8 cellular contexts compared by ENCODE assay signal in the genomic region with DNA sequence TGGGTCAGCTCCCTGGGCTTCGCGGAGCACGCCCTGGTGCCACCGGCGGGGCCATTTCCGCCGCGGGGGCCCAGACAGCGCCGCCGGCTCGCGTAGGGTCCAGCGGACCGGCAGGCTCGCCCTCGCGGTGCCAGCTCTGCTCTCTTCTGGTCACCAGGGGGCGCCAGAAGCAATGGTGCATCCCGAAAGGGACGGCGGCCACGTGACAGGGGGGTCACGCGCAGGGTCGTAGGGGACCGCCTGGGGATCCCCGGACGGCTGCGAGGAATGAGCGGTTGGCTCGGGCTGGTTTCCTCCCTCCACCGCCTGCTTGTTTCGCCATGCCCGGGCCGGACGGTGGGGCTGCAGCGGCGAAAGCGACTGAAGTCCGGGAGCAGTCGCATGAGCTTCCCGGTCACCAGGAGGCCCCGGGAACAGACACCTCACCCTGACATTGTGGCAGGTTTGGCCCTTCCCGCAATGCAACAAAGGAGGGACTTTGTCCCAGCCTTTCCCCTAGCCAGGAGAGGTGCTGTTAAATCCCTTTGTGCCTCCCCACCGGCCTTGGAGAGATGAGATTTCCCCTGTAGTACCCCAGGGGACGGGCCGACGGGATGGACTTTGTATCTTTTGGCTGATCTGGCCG. TPM values are rescaled to one million over a fixed set of nuclear protein-coding genes. Genes with fewer than 3 reads are reported as not detected.
DNase-seq lines count a peak whose midpoint lies in the region; ATAC-seq and TF ChIP-seq lines count a peak whose summit lies in the region.

No MANE protein-coding gene starts in this region.

- peak; percentile 95 for ATAC-seq in mucosa of descending colon
- ATAC-seq in GM18870 (IDR thresholded peaks at IDR 0.05; ENCODE audit: unreplicated experiment): no peak

- TF ChIP-seq CTCF in HFF-Myc (IDR thresholded peaks at IDR 0.05; ENCODE audit: low read depth, low read length, missing control alignments) (peak; percentile 47), mucosa of descending colon (IDR thresholded peaks at IDR 0.05) (peak; percentile 65)

- H3K36me3 ChIP-seq in esophagus (ENCODE audit: control insufficient read depth in 2 of 2, insufficient read depth in 2 of 2, low read length in 1 of 2): no peaks in the 10 kb centered on the region
- no peaks in the 10 kb centered on the region for H3K36me3 ChIP-seq in mucosa of descending colon (ENCODE audit: low read depth)

- DNase-seq in DMS53 treated with DMSO at 0.1 percent for 48 hours (lab: John Stamatoyannopoulos, UW; ENCODE audit: unreplicated experiment) (peak; percentile 58), HFF-Myc (ENCODE audit: extremely low read depth, low read depth) (no peak), NCI-H510A treated with DMSO at 0.1 percent for 48 hours (lab: John Stamatoyannopoulos, UW) (peak; percentile 36), activated T-cell treated with anti-CD3 and anti-CD28 coated beads for 4 hours (peak; percentile 27), mucosa of descending colon (peak; percentile 74 to 84 (median 83))
- DNase-seq in stimulated activated CD8-positive, alpha-beta memory T cell treated with anti-CD3 and anti-CD28 coated beads, Interleukin-2, amount 100 ng/mL, for 48 hours (ENCODE audit: low read depth in 2 of 2): peak; percentile 56 to 62

- peak overlapping the region; percentile 27 for H3K4me3 ChIP-seq in HFF-Myc (replicated peaks; ENCODE audit: low read depth, low read length)
- H3K4me3 ChIP-seq in esophagus (ENCODE audit: low read depth in 1 of 2, low read length in 2 of 2): peak overlapping the region; percentile 24 to 50
- H3K4me3 ChIP-seq in mucosa of descending colon: no peak overlapping the region

- WGBS in esophagus, 2 donors: 6 to 32% methylated on average over 49 to 50 of the region's 50 CpGs

- H3K27me3 ChIP-seq in esophagus (ENCODE audit: control insufficient read depth in 1 of 2, insufficient read depth in 2 of 2, low read length in 2 of 2): no peaks in the 10 kb centered on the region

- H3K9me3 ChIP-seq in esophagus (ENCODE audit: control insufficient read depth in 2 of 2, insufficient read depth in 1 of 2, low read depth in 1 of 2, low read length in 1 of 2) (no peaks in the 10 kb centered on the region), mucosa of descending colon (no peaks in the 10 kb centered on the region)

- intact Hi-C loops in mucosa of descending colon (cut with DNase I, micrococcal nuclease): no loop called here

- H3K27ac ChIP-seq in esophagus (ENCODE audit: low read depth in 2 of 2, low read length in 1 of 2): no peak overlapping the region

- H3K4me1 ChIP-seq in esophagus (ENCODE audit: control insufficient read depth in 2 of 2, insufficient read depth in 2 of 2, low read length in 1 of 2) (peaks cover 0 to 2% of the 10 kb centered on the region in 2 donors), mucosa of descending colon (ENCODE audit: low read depth) (no peaks in the 10 kb centered on the region)

RNA-seq across cellular contexts. Expression of a gene that starts 15.8 kb away (rescaled TPM):
- polyA plus RNA-seq in esophagus: under 1 TPM in 1 of 2 donors, not detected in 1; 0.02 TPM
- 1 to 10 TPM in 1 of 3 donors, under 1 TPM in 1, not detected in 1; 0.22 to 1.9 TPM for total RNA-seq in mucosa of descending colon
